18 cellular contexts compared by ENCODE assay signal in genomic region chr9:27625751-27626628, GRCh38. TPM values are rescaled to one million over a fixed set of nuclear protein-coding genes. Genes with fewer than 3 reads are reported as not detected.
DNase-seq lines count a peak whose midpoint lies in the region; ATAC-seq and TF ChIP-seq lines count a peak whose summit lies in the region.
"Had no signal": no experiment of that assay in that cellular context is flagged by ENCODE, and none has a peak within 500 bp of the region (broad histone marks: within the 10 kb centered on the region; RNA-seq: fewer than 3 reads in every experiment).

No MANE protein-coding gene starts in this region.

- no peak overlapping the region for H3K4me3 Mint-ChIP-seq in progenitor cell of endocrine pancreas (ENCODE audit: low read depth)
- no peak overlapping the region for H3K4me3 Mint-ChIP-seq in activated CD8-positive, alpha-beta memory T cell treated with anti-CD3 and anti-CD28 coated beads, Interleukin-2, amount 10 ng/mL, durations not matched to agents 7 days and 5 days
- H3K4me3 Mint-ChIP-seq: activated naive CD8-positive, alpha-beta T cell; CD8-positive, alpha-beta T cell; nephron progenitor cell; stimulated activated memory B cell treated with anti-CD40 and anti-IgM and Interleukin-4, amounts not matched to agents 10 μg/mL and 1 μg/mL and 100 μg/mL, for 72 hours; T-helper 1 cell treated with Interleukin-12 subunit alpha and Interleukin-12 subunit beta and Interleukin-4 antibody, amounts not matched to agents 30 μg/mL and 1 μg/mL, for 36 hours had no signal

- peak overlapping the region; percentile 53 for H3K27ac ChIP-seq in hepatocyte

- H3K4me1 ChIP-seq in hepatocyte (ENCODE audit: insufficient read depth), result peaks cover 5% of the 10 kb centered on the region

- WGBS in hepatocyte (ENCODE audit: low lambda C conversion rate, missing lambda C conversion rate), result 65% methylated on average over 3 of the region's 3 CpGs

- no peaks in the 10 kb centered on the region for H3K36me3 ChIP-seq in hepatocyte (replicated peaks; ENCODE audit: insufficient read depth, low read depth)
- H3K36me3 ChIP-seq: transverse colon had no signal

- DNase-seq in HPDE6-E6E7 (ENCODE audit: extremely low spot score) (peak; percentile 55), RKO (ENCODE audit: low spot score) (peak; percentile 29), hepatocyte (ENCODE audit: low spot score) (peak; percentile 46), progenitor cell of endocrine pancreas (ENCODE audit: low spot score, unreplicated experiment) (no peak), KG1 (lab: John Stamatoyannopoulos, UW) (no peak), left lobe of liver (ENCODE audit: low spot score) (no peak)
- no peak for DNase-seq in activated CD8-positive, alpha-beta memory T cell treated with anti-CD3 and anti-CD28 coated beads, Interleukin-2, amount 10 ng/mL, durations not matched to agents 7 days and 5 days
- DNase-seq: CD8-positive, alpha-beta T cell; DND-41; MM.1S; NCI-H187 treated with DMSO at 0.1 percent for 48 hours; nephron progenitor cell; SHP77 treated with DMSO at 0.1 percent for 48 hours; transverse colon had no signal

- no peaks in the 10 kb centered on the region for H3K9me3 ChIP-seq in hepatocyte (ENCODE audit: low read depth)
- H3K9me3 ChIP-seq: transverse colon had no signal

- H3K4me1 Mint-ChIP-seq in progenitor cell of endocrine pancreas (ENCODE audit: low read depth), result peaks cover 22% of the 10 kb centered on the region
- no peaks in the 10 kb centered on the region for H3K4me1 Mint-ChIP-seq in activated CD8-positive, alpha-beta memory T cell treated with anti-CD3 and anti-CD28 coated beads, Interleukin-2, amount 10 ng/mL, durations not matched to agents 7 days and 5 days

- H4K20me1 ChIP-seq in hepatocyte (ENCODE audit: insufficient read depth, poor library complexity, severe bottlenecking), result no peaks in the 10 kb centered on the region

- no peak for ATAC-seq in HG03460 (IDR thresholded peaks at IDR 0.05; ENCODE audit: unreplicated experiment)
- ATAC-seq in left lobe of liver, result no peak
- ATAC-seq in activated CD8-positive, alpha-beta memory T cell treated with anti-CD3 and anti-CD28 coated beads, Interleukin-2, amount 10 ng/mL, durations not matched to agents 7 days and 5 days, result no peak
- ATAC-seq: CD8-positive, alpha-beta T cell; stimulated activated memory B cell treated with anti-CD40 and anti-IgM and Interleukin-4, amounts not matched to agents 10 μg/mL and 1 μg/mL and 100 μg/mL, for 72 hours had no signal

- H3K36me3 Mint-ChIP-seq in progenitor cell of endocrine pancreas (ENCODE audit: insufficient read depth), result no peaks in the 10 kb centered on the region
- no peaks in the 10 kb centered on the region for H3K36me3 Mint-ChIP-seq in activated CD8-positive, alpha-beta memory T cell treated with anti-CD3 and anti-CD28 coated beads, Interleukin-2, amount 10 ng/mL, durations not matched to agents 7 days and 5 days
- H3K36me3 Mint-ChIP-seq: activated naive CD8-positive, alpha-beta T cell; CD8-positive, alpha-beta T cell; stimulated activated memory B cell treated with anti-CD40 and anti-IgM and Interleukin-4, amounts not matched to agents 10 μg/mL and 1 μg/mL and 100 μg/mL, for 72 hours had no signal

- no peak overlapping the region for H3K4me3 ChIP-seq in hepatocyte
- H3K4me3 ChIP-seq: transverse colon had no signal

- H3K27me3 Mint-ChIP-seq in progenitor cell of endocrine pancreas, result no peaks in the 10 kb centered on the region
- peaks cover 11% of the 10 kb centered on the region for H3K27me3 Mint-ChIP-seq in activated CD8-positive, alpha-beta memory T cell treated with anti-CD3 and anti-CD28 coated beads, Interleukin-2, amount 10 ng/mL, durations not matched to agents 7 days and 5 days

- CTCF ChIA-PET in activated CD8-positive, alpha-beta memory T cell treated with anti-CD3 and anti-CD28 coated beads, Interleukin-2, amount 10 ng/mL, durations not matched to agents 7 days and 5 days (lab: Charles Lee), result no interaction called here

- H3K9me3 Mint-ChIP-seq in progenitor cell of endocrine pancreas (ENCODE audit: low read depth), result peaks cover 2% of the 10 kb centered on the region
- no peaks in the 10 kb centered on the region for H3K9me3 Mint-ChIP-seq in activated CD8-positive, alpha-beta memory T cell treated with anti-CD3 and anti-CD28 coated beads, Interleukin-2, amount 10 ng/mL, durations not matched to agents 7 days and 5 days (ENCODE audit: low read depth)
- H3K9me3 Mint-ChIP-seq: CD8-positive, alpha-beta T cell; stimulated activated memory B cell treated with anti-CD40 and anti-IgM and Interleukin-4, amounts not matched to agents 10 μg/mL and 1 μg/mL and 100 μg/mL, for 72 hours; T-helper 1 cell treated with Interleukin-12 subunit alpha and Interleukin-12 subunit beta and Interleukin-4 antibody, amounts not matched to agents 30 μg/mL and 1 μg/mL, for 36 hours had no signal

- H3K27me3 ChIP-seq in hepatocyte, result no peaks in the 10 kb centered on the region
- H3K27me3 ChIP-seq: transverse colon had no signal

- H3K4me2 ChIP-seq in hepatocyte, result peak overlapping the region; percentile 66

- no peaks in the 10 kb centered on the region for H3K9me2 ChIP-seq in hepatocyte (replicated peaks; ENCODE audit: insufficient read depth)

- no peak overlapping the region for H2AFZ ChIP-seq in hepatocyte

- H3K27ac Mint-ChIP-seq in progenitor cell of endocrine pancreas, result peak overlapping the region; percentile 53
- no peak overlapping the region for H3K27ac Mint-ChIP-seq in activated CD8-positive, alpha-beta memory T cell treated with anti-CD3 and anti-CD28 coated beads, Interleukin-2, amount 10 ng/mL, durations not matched to agents 7 days and 5 days
- H3K27ac Mint-ChIP-seq: activated naive CD8-positive, alpha-beta T cell; CD8-positive, alpha-beta T cell; stimulated activated memory B cell treated with anti-CD40 and anti-IgM and Interleukin-4, amounts not matched to agents 10 μg/mL and 1 μg/mL and 100 μg/mL, for 72 hours; T-helper 1 cell treated with Interleukin-12 subunit alpha and Interleukin-12 subunit beta and Interleukin-4 antibody, amounts not matched to agents 30 μg/mL and 1 μg/mL, for 36 hours had no signal

- no peaks in the 10 kb centered on the region for H3K79me2 ChIP-seq in hepatocyte

- TF ChIP-seq CTCF in hepatocyte (IDR thresholded peaks at IDR 0.05; ENCODE audit: poor library complexity), result no peak
- TF ChIP-seq CTCF in progenitor cell of endocrine pancreas (IDR thresholded peaks at IDR 0.05; ENCODE audit: unreplicated experiment), result no peak

RNA-seq across cellular contexts. Expression of gene C9orf72, which starts 52.7 kb away (rescaled TPM):
- total RNA-seq in hepatocyte, result 30.3 and 32.7 TPM in 2 replicates
- polyA plus RNA-seq in hepatocyte, result 9.3 and 12.4 TPM in 2 replicates
- total RNA-seq in progenitor cell of endocrine pancreas, result 18.6 and 23.4 TPM in 2 replicates
- 5.6 TPM for total RNA-seq in left lobe of liver
- 1 to 10 TPM; 3.6 to 7.0 TPM for total RNA-seq in activated CD8-positive, alpha-beta memory T cell treated with anti-CD3 and anti-CD28 coated beads, Interleukin-2, amount 10 ng/mL, durations not matched to agents 7 days and 5 days

Comparison
In these comparisons a context has a peak if more than half of its experiments do, and no peak if none do; other contexts are left out.
1. DNase-seq: peak in HPDE6-E6E7 (single experiment), RKO (single experiment) and hepatocyte (single experiment); none in progenitor cell of endocrine pancreas (single experiment), KG1 (single experiment), left lobe of liver (single experiment) and activated CD8-positive, alpha-beta memory T cell treated with anti-CD3 and anti-CD28 coated beads, Interleukin-2, amount 10 ng/mL, durations not matched to agents 7 days and 5 days (single experiment).